Comparison of ENCODE assay signal across 8 cellular contexts in the genomic region with DNA sequence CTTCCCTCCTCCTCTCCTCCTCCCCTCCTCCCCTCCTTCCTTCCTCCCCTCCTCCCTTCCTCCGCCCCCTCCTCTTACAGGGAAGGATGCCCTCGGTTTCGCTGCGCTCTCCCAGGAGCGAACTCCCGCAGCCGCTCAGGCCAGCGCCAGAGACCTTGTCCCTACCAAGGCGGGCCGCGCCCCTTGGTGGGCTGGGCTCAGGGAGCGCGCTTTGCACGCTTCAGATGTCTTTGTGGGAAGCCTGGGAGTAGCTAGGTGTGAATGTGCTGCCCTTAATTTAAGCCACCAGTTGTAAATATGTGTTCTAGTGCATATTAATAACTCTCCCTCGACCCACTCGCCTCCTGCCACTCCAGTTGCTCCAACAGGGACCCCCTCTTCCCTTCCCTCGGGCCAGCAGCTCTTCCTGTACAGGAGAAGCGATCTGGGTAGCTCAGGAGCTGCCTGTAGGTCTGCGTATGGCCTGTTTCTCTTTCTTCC. TPM values are rescaled to one million over a fixed set of nuclear protein-coding genes. Genes with fewer than 3 reads are reported as not detected.
A peak's percentile ranks its signal among the peaks of the same experiment; 100 is the strongest.
DNase-seq lines count a peak whose midpoint lies in the region; ATAC-seq, FAIRE-seq and TF ChIP-seq lines count a peak whose summit lies in the region.

No MANE protein-coding gene starts in this region.

- peaks cover 21% of the 10 kb centered on the region for H3K4me1 Mint-ChIP-seq in activated naive CD8-positive, alpha-beta T cell treated with anti-CD3 and anti-CD28 coated beads for 36 hours

- no peak for ATAC-seq in GM21447 (IDR thresholded peaks at IDR 0.05; ENCODE audit: unreplicated experiment)

- DNase-seq in D341Med (ENCODE audit: low spot score): peak; percentile 77
- peak; percentile 67 for DNase-seq in NB4 (ENCODE audit: low read depth)
- DNase-seq in activated naive CD8-positive, alpha-beta T cell treated with anti-CD3 and anti-CD28 coated beads for 36 hours: peak; percentile 18
- peak; percentile 81 for DNase-seq in small intestine
- no peak for DNase-seq in effector CD4-positive, alpha-beta T cell
- DNase-seq in HK-2 (ENCODE audit: unreplicated experiment): no peak

- H3K27ac ChIP-seq in small intestine (ENCODE audit: low read depth in 1 of 2, low read length in 1 of 2): peak overlapping the region in 1 of 2 donors; percentile 51

- peaks cover 0 to 6% of the 10 kb centered on the region in 2 donors for H3K4me1 ChIP-seq in small intestine (ENCODE audit: control insufficient read depth in 2 of 2, insufficient read depth in 1 of 2, low read depth in 1 of 2, low read length in 1 of 2)

- H3K9me3 ChIP-seq in small intestine (ENCODE audit: control insufficient read depth, low read depth): no peaks in the 10 kb centered on the region

- H3K36me3 Mint-ChIP-seq in activated naive CD8-positive, alpha-beta T cell treated with anti-CD3 and anti-CD28 coated beads for 36 hours: peaks cover 3% of the 10 kb centered on the region

- peaks cover 48% of the 10 kb centered on the region for H3K27me3 Mint-ChIP-seq in activated naive CD8-positive, alpha-beta T cell treated with anti-CD3 and anti-CD28 coated beads for 36 hours

- no peak for FAIRE-seq in small intestine (lab: Jason Lieb, UNC)

- peak; percentile 25 for TF ChIP-seq POLR2A in NB4 (IDR thresholded peaks at IDR 0.05; ENCODE audit: extremely low read depth, insufficient read length)

- peak overlapping the region; percentile 76 for H3K27ac Mint-ChIP-seq in activated naive CD8-positive, alpha-beta T cell treated with anti-CD3 and anti-CD28 coated beads for 36 hours

- peak overlapping the region; percentile 65 for H3K4me3 ChIP-seq in NB4 (ENCODE audit: low read depth, low read length)
- peak overlapping the region; percentile 85 for H3K4me3 ChIP-seq in iPS-11a (ENCODE audit: low read depth, low read length)
- H3K4me3 ChIP-seq in small intestine (ENCODE audit: low read depth in 1 of 2, low read length in 2 of 2): peak overlapping the region in 1 of 2 donors; percentile 78

- no peaks in the 10 kb centered on the region for H3K9me3 Mint-ChIP-seq in activated naive CD8-positive, alpha-beta T cell treated with anti-CD3 and anti-CD28 coated beads for 36 hours

- TF ChIP-seq CTCF in NB4 (IDR thresholded peaks at IDR 0.05; ENCODE audit: low read depth, low read length): no peak

- H3K4me3 Mint-ChIP-seq in activated naive CD8-positive, alpha-beta T cell treated with anti-CD3 and anti-CD28 coated beads for 36 hours: peak overlapping the region; percentile 87

- WGBS in small intestine, 3 donors: 5 to 11% (median 9%) methylated on average over 18 to 19 of the region's 19 CpGs

- H3K27me3 ChIP-seq in small intestine (ENCODE audit: control insufficient read depth in 2 of 2, insufficient read depth in 2 of 2, low read length in 2 of 2): peaks cover 0 to 3% of the 10 kb centered on the region in 2 donors

- H3K36me3 ChIP-seq in small intestine (ENCODE audit: control insufficient read depth in 2 of 2, insufficient read depth in 2 of 2, low read length in 2 of 2): no peaks in the 10 kb centered on the region

RNA-seq across cellular contexts. Expression of a gene that starts 13.4 kb away (rescaled TPM):
- total RNA-seq in activated naive CD8-positive, alpha-beta T cell treated with anti-CD3 and anti-CD28 coated beads for 36 hours: 1 to 10 TPM; 5.9 to 6.2 TPM
- 1 to 10 TPM in 2 of 3 donors, under 1 TPM in 1; 0.81 to 3.8 (median 1.3) TPM for polyA plus RNA-seq in small intestine

Comparison
In these comparisons a context has a peak if more than half of its experiments do, and no peak if none do; other contexts are left out.
1. DNase-seq: peak in D341Med (single experiment), NB4 (single experiment), activated naive CD8-positive, alpha-beta T cell treated with anti-CD3 and anti-CD28 coated beads for 36 hours (single experiment) and small intestine (single experiment); none in effector CD4-positive, alpha-beta T cell (single experiment) and HK-2 (single experiment).